10 cellular contexts compared by ENCODE assay signal in the genomic region with DNA sequence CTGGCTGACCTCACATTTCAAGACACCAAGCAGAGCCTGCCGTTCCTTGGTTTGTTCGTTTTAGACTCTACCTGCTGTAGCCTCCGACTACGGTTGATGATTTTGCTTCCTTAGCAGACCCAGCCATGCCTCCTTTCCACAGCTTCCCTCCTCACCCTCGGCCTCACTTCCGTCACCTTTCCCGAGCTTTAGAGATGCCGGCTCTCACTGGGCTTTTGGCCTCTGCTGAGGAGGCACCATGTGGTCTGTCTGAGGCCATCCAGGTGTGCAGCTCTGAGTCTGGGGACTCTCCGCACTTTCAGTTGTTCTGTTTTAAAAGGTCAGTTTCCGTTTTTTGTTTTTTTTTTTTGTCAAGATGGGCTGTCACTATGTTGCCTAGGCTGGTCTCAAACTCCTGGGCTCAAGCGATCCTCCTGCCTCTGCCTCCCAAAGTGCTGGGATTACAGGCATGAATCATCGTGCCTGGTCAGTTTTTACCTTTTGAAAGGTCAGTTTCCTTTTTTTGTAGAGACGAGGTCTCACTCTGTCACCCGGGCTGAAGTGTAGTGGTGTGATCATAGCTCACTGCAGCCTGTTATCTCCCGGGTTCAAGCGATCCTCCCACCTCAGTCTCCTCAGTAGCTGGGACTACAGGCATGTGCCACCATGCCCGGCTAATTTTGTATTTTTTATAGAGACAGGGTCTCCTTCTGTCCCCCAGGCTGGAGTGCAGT. TPM values are rescaled to one million over a fixed set of nuclear protein-coding genes. Genes with fewer than 3 reads are reported as not detected.
A peak's percentile ranks its signal among the peaks of the same experiment; 100 is the strongest.
DNase-seq lines count a peak whose midpoint lies in the region; ATAC-seq lines count a peak whose summit lies in the region.
"Had no signal": no experiment of that assay in that cellular context is flagged by ENCODE, and none has a peak within 500 bp of the region (broad histone marks: within the 10 kb centered on the region; RNA-seq: fewer than 3 reads in every experiment).

No MANE protein-coding gene starts in this region.

- ATAC-seq in GM18867 (IDR thresholded peaks at IDR 0.05; ENCODE audit: unreplicated experiment) (peak; percentile 51), GM21526 (IDR thresholded peaks at IDR 0.05; ENCODE audit: low FRiP score, unreplicated experiment) (peak; percentile 30), HG03432 (IDR thresholded peaks at IDR 0.05; ENCODE audit: unreplicated experiment) (peak; percentile 38), Right ventricle myocardium inferior (no peak)
- no peak for ATAC-seq in natural killer cell treated with Interleukin-12 subunit alpha and Interleukin-12 subunit beta and Interleukin-15 and Interleukin-18, amount 100 ng/mL, for 72 hours

- H3K4me3 Mint-ChIP-seq in natural killer cell treated with Interleukin-12 subunit alpha and Interleukin-12 subunit beta and Interleukin-15 and Interleukin-18, amount 100 ng/mL, for 72 hours = no peak overlapping the region

- peaks cover 6% of the 10 kb centered on the region for H3K36me3 Mint-ChIP-seq in natural killer cell treated with Interleukin-12 subunit alpha and Interleukin-12 subunit beta and Interleukin-15 and Interleukin-18, amount 100 ng/mL, for 72 hours

- intact Hi-C loops in Right ventricle myocardium inferior (cut with DNase I) = no loop called here

- no peaks in the 10 kb centered on the region for H3K9me3 Mint-ChIP-seq in natural killer cell treated with Interleukin-12 subunit alpha and Interleukin-12 subunit beta and Interleukin-15 and Interleukin-18, amount 100 ng/mL, for 72 hours

- peaks cover 11 to 14% of the 10 kb centered on the region in 2 donors for H3K4me1 Mint-ChIP-seq in natural killer cell treated with Interleukin-12 subunit alpha and Interleukin-12 subunit beta and Interleukin-15 and Interleukin-18, amount 100 ng/mL, for 72 hours (ENCODE audit: low read depth in 2 of 2)

- H3K27ac Mint-ChIP-seq in natural killer cell treated with Interleukin-12 subunit alpha and Interleukin-12 subunit beta and Interleukin-15 and Interleukin-18, amount 100 ng/mL, for 72 hours = peak overlapping the region; percentile 40 to 74

- no peaks in the 10 kb centered on the region for H3K27me3 Mint-ChIP-seq in natural killer cell treated with Interleukin-12 subunit alpha and Interleukin-12 subunit beta and Interleukin-15 and Interleukin-18, amount 100 ng/mL, for 72 hours

- DNase-seq in natural killer cell treated with Interleukin-12 subunit alpha and Interleukin-12 subunit beta and Interleukin-15 and Interleukin-18, amount 100 ng/mL, for 72 hours (ENCODE audit: low spot score) = no peak
- DNase-seq in DMS 273 treated with DMSO at 0.1 percent for 48 hours (lab: John Stamatoyannopoulos, UW) (no peak), Right ventricle myocardium inferior (ENCODE audit: missing footprints) (no peak), nucleus accumbens (lab: John Stamatoyannopoulos, UW) (no peak)
- DNase-seq: activated CD4-positive, alpha-beta T cell treated with anti-CD3 and anti-CD28 coated beads for 1 hour; foreskin melanocyte; mesendoderm had no signal

RNA-seq across cellular contexts. Expression of a gene that starts 11.7 kb away (rescaled TPM):
- total RNA-seq in natural killer cell treated with Interleukin-12 subunit alpha and Interleukin-12 subunit beta and Interleukin-15 and Interleukin-18, amount 100 ng/mL, for 72 hours = 10 to 100 TPM; 56.5 to 70.4 TPM
- total RNA-seq in Right ventricle myocardium inferior = 3.0 TPM

RNA-seq across cellular contexts. Expression of a gene that starts 19.5 kb away (rescaled TPM):
- 10 to 100 TPM in 1 of 2 donors, 1 to 10 TPM in 1; 7.8 to 19.3 TPM for total RNA-seq in natural killer cell treated with Interleukin-12 subunit alpha and Interleukin-12 subunit beta and Interleukin-15 and Interleukin-18, amount 100 ng/mL, for 72 hours
- total RNA-seq in Right ventricle myocardium inferior = 5.8 TPM

RNA-seq across cellular contexts. Expression of a gene that starts 19.7 kb away (rescaled TPM):
- 10 to 100 TPM; 22.9 to 44.2 TPM for total RNA-seq in natural killer cell treated with Interleukin-12 subunit alpha and Interleukin-12 subunit beta and Interleukin-15 and Interleukin-18, amount 100 ng/mL, for 72 hours
- 10.0 TPM for total RNA-seq in Right ventricle myocardium inferior

RNA-seq across cellular contexts. Expression of a gene that starts 33.6 kb away (rescaled TPM):
- total RNA-seq in natural killer cell treated with Interleukin-12 subunit alpha and Interleukin-12 subunit beta and Interleukin-15 and Interleukin-18, amount 100 ng/mL, for 72 hours = 10 to 100 TPM; 56.9 to 57.6 TPM
- total RNA-seq in Right ventricle myocardium inferior = 49.0 TPM

RNA-seq across cellular contexts. Expression of a gene that starts 49.0 kb away (rescaled TPM):
- 10 to 100 TPM; 26.7 to 39.5 TPM for total RNA-seq in natural killer cell treated with Interleukin-12 subunit alpha and Interleukin-12 subunit beta and Interleukin-15 and Interleukin-18, amount 100 ng/mL, for 72 hours
- total RNA-seq in Right ventricle myocardium inferior = 10.6 TPM

Comparison
In these comparisons a context has a peak if more than half of its experiments do, and no peak if none do; other contexts are left out.
1. ATAC-seq: peak in GM18867 (single experiment), GM21526 (single experiment) and HG03432 (single experiment); none in natural killer cell treated with Interleukin-12 subunit alpha and Interleukin-12 subunit beta and Interleukin-15 and Interleukin-18, amount 100 ng/mL, for 72 hours (0 of 2) and Right ventricle myocardium inferior (single experiment).
2. RNA of a gene that starts 11.7 kb away (total RNA-seq): 56.5 to 70.4 TPM in natural killer cell treated with Interleukin-12 subunit alpha and Interleukin-12 subunit beta and Interleukin-15 and Interleukin-18, amount 100 ng/mL, for 72 hours; 3.0 TPM in Right ventricle myocardium inferior (single experiment); every median in the first group is over 10 times any median in the second.